ENCODE assay signal across 13 cellular contexts in genomic region chr1:3459940-3460652, GRCh38. TPM values are rescaled to one million over a fixed set of nuclear protein-coding genes. Genes with fewer than 3 reads are reported as not detected.
A peak's percentile ranks its signal among the peaks of the same experiment; 100 is the strongest.
DNase-seq lines count a peak whose midpoint lies in the region; ATAC-seq, FAIRE-seq and TF ChIP-seq lines count a peak whose summit lies in the region.
"Had no signal": no experiment of that assay in that cellular context is flagged by ENCODE, and none has a peak within 500 bp of the region (broad histone marks: within the 10 kb centered on the region; RNA-seq: fewer than 3 reads in every experiment).

No MANE protein-coding gene starts in this region.

- no peak overlapping the region for H3K18ac ChIP-seq in H9 (ENCODE audit: insufficient read length, low read depth, low read length)

- peaks cover 18 to 36% of the 10 kb centered on the region in 2 experiments for H3K4me1 Mint-ChIP-seq in H9

- H4K8ac ChIP-seq in H9 (replicated peaks; ENCODE audit: insufficient read length, low read depth, low read length), result no peak overlapping the region

- H3K4me1 ChIP-seq in H9 (ENCODE audit: insufficient read depth, low read length) (no peaks in the 10 kb centered on the region), breast epithelium (peaks cover 0 to 11% of the 10 kb centered on the region in 2 donors), kidney (ENCODE audit: control insufficient read depth in 1 of 2, insufficient read depth in 1 of 2, low read depth in 1 of 2, low read length in 2 of 2) (peaks cover 31 to 47% of the 10 kb centered on the region in 2 donors), psoas muscle (peaks cover 36% of the 10 kb centered on the region)

- H3K23me2 ChIP-seq in H9 (ENCODE audit: insufficient read length, low read depth, low read length, poor library complexity, severe bottlenecking), result peaks cover 3% of the 10 kb centered on the region

- no peak overlapping the region for H3K4me2 ChIP-seq in H9 (ENCODE audit: insufficient read depth, insufficient read length, low read length)

- H2BK15ac ChIP-seq in H9 (ENCODE audit: low read depth, low read length), result no peak overlapping the region

- no peak overlapping the region for H2BK5ac ChIP-seq in H9 (ENCODE audit: insufficient read length, low read length)

- H3K23ac ChIP-seq in H9 (ENCODE audit: insufficient read length, low read depth, low read length), result no peak overlapping the region

- DNase-seq in H9 (no peak), breast epithelium (ENCODE audit: low spot score in 2 of 2) (no peak), kidney (peak; percentile 88), psoas muscle (peak; percentile 44 to 79), NCI-H69 (lab: John Stamatoyannopoulos, UW) (no peak), dermis blood vessel endothelial cell (no peak), inferior parietal cortex (ENCODE audit: extremely low spot score) (no peak)
- DNase-seq in stimulated activated CD4-positive, alpha-beta T cell treated with anti-CD3 and anti-CD28 coated beads, Interleukin-1b, Interleukin-23, amount 100 ng/mL, for 48 hours, result no peak
- DNase-seq: activated naive CD4-positive, alpha-beta T cell treated with Interleukin-2 at 50 U/mL for 16 hours; GDM1; midbrain; NCI-H1105 had no signal

- no peak overlapping the region for H2BK20ac ChIP-seq in H9 (ENCODE audit: low read depth, low read length, poor library complexity, severe bottlenecking)

- H2AK5ac ChIP-seq in H9 (ENCODE audit: insufficient read length, low read length), result no peak overlapping the region

- H3K9ac ChIP-seq in H9 (ENCODE audit: extremely low read depth, insufficient read length, low read length) (no peak overlapping the region), kidney (ENCODE audit: low read length in 2 of 2) (no peak overlapping the region)

- TF ChIP-seq CTCF in H9 (conservative IDR thresholded peaks at IDR 0.05) (no peak), breast epithelium (IDR thresholded peaks at IDR 0.05) (no peak), kidney (IDR thresholded peaks at IDR 0.05; ENCODE audit: borderline replicate concordance, extremely low read depth, insufficient read depth) (no peak), psoas muscle (IDR thresholded peaks at IDR 0.05) (no peak)

- peak; percentile 74 to 87 (median 86) for ATAC-seq in psoas muscle

- H3K79me1 ChIP-seq in H9 (ENCODE audit: insufficient read depth, low read depth, low read length, poor library complexity, severe bottlenecking), result peaks cover 7% of the 10 kb centered on the region

- H3K27me3 Mint-ChIP-seq in H9 (ENCODE audit: low read depth), result no peaks in the 10 kb centered on the region

- H3K27ac ChIP-seq in H9 (ENCODE audit: insufficient read length, low read depth, low read length) (no peak overlapping the region), breast epithelium (peak overlapping the region; percentile 64 to 68), kidney (ENCODE audit: low read depth in 2 of 2, low read length in 2 of 2) (peak overlapping the region; percentile 51 to 74), psoas muscle (peak overlapping the region; percentile 64)

- H2BK120ac ChIP-seq in H9 (ENCODE audit: low read depth, low read length, poor library complexity, severe bottlenecking), result no peak overlapping the region

- H3K27me3 ChIP-seq in H9 (ENCODE audit: insufficient read depth, low read length) (no peaks in the 10 kb centered on the region), breast epithelium (no peaks in the 10 kb centered on the region), psoas muscle (ENCODE audit: insufficient read depth in 3 of 3, low read length in 2 of 3) (no peaks in the 10 kb centered on the region)

- no peaks in the 10 kb centered on the region; the same call in 1 of the 2 replicates for H3K79me2 ChIP-seq in H9 (ENCODE audit: insufficient read depth, low read length)

- no peak overlapping the region for H4K91ac ChIP-seq in H9 (ENCODE audit: insufficient read length, low read depth, low read length)

- no peak overlapping the region for H3K4me3 ChIP-seq in breast epithelium
- no peak overlapping the region for H3K4me3 ChIP-seq in kidney (ENCODE audit: low read length in 2 of 2)
- H3K4me3 ChIP-seq in psoas muscle, result no peak overlapping the region
- H3K4me3 ChIP-seq: skin epidermis had no signal

- H3K4ac ChIP-seq in H9 (ENCODE audit: low read depth, low read length), result no peak overlapping the region

- no peak overlapping the region for H3K4me3 Mint-ChIP-seq in H9

- no peaks in the 10 kb centered on the region for H3K9me3 Mint-ChIP-seq in H9

- WGBS in H9 (ENCODE audit: extremely low coverage, insufficient read length, low lambda C conversion rate), result no CpG with 5 or more reads among the region's 22 CpGs
- WGBS in psoas muscle, 3 donors, result 57 to 66% (median 57%) methylated on average over 22 of the region's 22 CpGs

- peak overlapping the region; percentile 60 to 79 (median 67); a peak in 6 of 7 replicates for H3K27ac Mint-ChIP-seq in H9

- H4K20me1 ChIP-seq in H9 (ENCODE audit: control insufficient read depth, insufficient read depth, insufficient read length), result peaks cover under 1% of the 10 kb centered on the region

- no peak for TF ChIP-seq POLR2A in breast epithelium (IDR thresholded peaks at IDR 0.05)

- H3K56ac ChIP-seq in H9 (ENCODE audit: insufficient read length, low read depth, low read length), result no peak overlapping the region

- H3K14ac ChIP-seq in H9 (ENCODE audit: insufficient read depth, low read length), result no peak overlapping the region

- intact Hi-C loops in breast epithelium (cut with DNase I; ENCODE audit: low total_unique reads) (no loop called here), kidney (cut with DNase I) (no loop called here), psoas muscle (cut with DNase I) (no loop called here)

- FAIRE-seq in kidney (lab: Jason Lieb, UNC), result no peak

- no peak overlapping the region for H4K5ac ChIP-seq in H9 (ENCODE audit: insufficient read length, low read depth, low read length)

- no peak overlapping the region for H2AFZ ChIP-seq in H9 (ENCODE audit: low read length)

- H3K9me3 ChIP-seq in H9 (ENCODE audit: control insufficient read depth, low read depth, low read length), result no peaks in the 10 kb centered on the region
- no peaks in the 10 kb centered on the region for H3K9me3 ChIP-seq in breast epithelium
- H3K9me3 ChIP-seq in kidney (ENCODE audit: control insufficient read depth in 1 of 2, low read length in 2 of 2), result no peaks in the 10 kb centered on the region
- no peaks in the 10 kb centered on the region for H3K9me3 ChIP-seq in psoas muscle

- H3K36me3 ChIP-seq in breast epithelium (no peaks in the 10 kb centered on the region), kidney (ENCODE audit: control insufficient read depth in 1 of 2, insufficient read depth in 2 of 2, low read length in 2 of 2) (peaks cover 0 to 3% of the 10 kb centered on the region in 2 donors), psoas muscle (ENCODE audit: insufficient read depth in 1 of 2, low read depth in 1 of 2) (no peaks in the 10 kb centered on the region)

- H3T11ph ChIP-seq in H9 (ENCODE audit: low read length), result no peak overlapping the region

- H2BK12ac ChIP-seq in H9 (ENCODE audit: insufficient read length, low read depth, low read length), result no peak overlapping the region

- H3K36me3 Mint-ChIP-seq in H9 (ENCODE audit: insufficient read depth in 1 of 3, low read depth in 3 of 3), result peaks cover 0 to 22% (median 20%) of the 10 kb centered on the region in 3 experiments; a peak in 4 of 7 replicates

RNA-seq across cellular contexts. Expression of gene ARHGEF16, which starts 5.6 kb away (rescaled TPM):
- 48.1 and 48.5 TPM in 2 replicates for total RNA-seq in H9 (2021)
- total RNA-seq in breast epithelium, result 10 to 100 TPM in 2 of 3 donors, under 1 TPM in 1; 0.80 to 16.2 (median 15.1) TPM
- total RNA-seq in kidney, result 39.3 TPM
- 15.5 TPM for polyA plus RNA-seq in kidney (ENCODE audit: insufficient read depth, low read depth, low replicate concordance)
- total RNA-seq in psoas muscle, result under 1 TPM; 0.29 to 0.56 (median 0.49) TPM
- polyA plus RNA-seq in psoas muscle, result under 1 TPM; 0.29 to 0.55 (median 0.52) TPM
- total RNA-seq in dermis blood vessel endothelial cell, result 0.51 TPM in 2 replicates

Comparison
In these comparisons a context has a peak if more than half of its experiments do, and no peak if none do; other contexts are left out.
1. DNase-seq: peak in kidney (single experiment) and psoas muscle (2 of 2); none in H9 (single experiment), breast epithelium (0 of 2), NCI-H69 (single experiment), stimulated activated CD4-positive, alpha-beta T cell treated with anti-CD3 and anti-CD28 coated beads, Interleukin-1b, Interleukin-23, amount 100 ng/mL, for 48 hours (single experiment), dermis blood vessel endothelial cell (single experiment) and inferior parietal cortex (single experiment).